20 cellular contexts compared by ENCODE assay signal in genomic region chr13:48414501-48414900, GRCh38. TPM values are rescaled to one million over a fixed set of nuclear protein-coding genes. Genes with fewer than 3 reads are reported as not detected.
DNase-seq lines count a peak whose midpoint lies in the region; ATAC-seq, FAIRE-seq and TF ChIP-seq lines count a peak whose summit lies in the region.
"Had no signal": no experiment of that assay in that cellular context is flagged by ENCODE, and none has a peak within 500 bp of the region (broad histone marks: within the 10 kb centered on the region; RNA-seq: fewer than 3 reads in every experiment).

No MANE protein-coding gene starts in this region.

- H3K9me3 Mint-ChIP-seq in CD4-positive, alpha-beta memory T cell = peaks cover 0 to 8% (median 0%) of the 10 kb centered on the region in 8 donors

- POLR2A ChIA-PET in CD4-positive, alpha-beta memory T cell (lab: Charles Lee; ENCODE audit: partially characterized antibody) = interaction anchor here (0.9 to 4.0 kb wide), 7 partner anchors 12 to 164 kb away, joined by 3 to 53 read pairs (median 19); partner anchors contain the start of gene RCBTB2
- POLR2A ChIA-PET in GM12878 (lab: Charles Lee) = interaction anchor here (1.2 kb wide), 1 partner anchor 14 kb away, joined by 3 read pairs; no protein-coding TSS in a partner anchor

- FAIRE-seq in A204.1 (lab: Jason Lieb, UNC) = peak; percentile 63
- FAIRE-seq in GM12878 (lab: Jason Lieb, UNC) = no peak
- no peak for FAIRE-seq in keratinocyte (lab: Jason Lieb, UNC)

- no peak for TF ChIP-seq POLR2A in GM12878 (IDR thresholded peaks at IDR 0.05; ENCODE audit: low read depth, low read length)

- intact Hi-C loops in CD4-positive, alpha-beta memory T cell (cut with micrococcal nuclease) = loop anchor here (5.0 kb wide), 1 partner anchor 33 kb away; no protein-coding TSS in a partner anchor
- intact Hi-C loops in GM12878 (cut with micrococcal nuclease; ENCODE audit: unreplicated experiment) = no loop called here

- dilution Hi-C loops in keratinocyte (cut with MboI; ENCODE audit: extremely low pct_ligation_motif_present, low sequenced_read_pairs) = no loop called here

- no peak for DNase-seq in CD4-positive, alpha-beta memory T cell
- DNase-seq in GM12878 (ENCODE audit: low read depth, low spot score) (no peak), keratinocyte (ENCODE audit: low read depth, low spot score) (no peak), SW 1271 (lab: John Stamatoyannopoulos, UW) (no peak), ecto neural progenitor cell (ENCODE audit: low spot score) (no peak), NCI-H2227 treated with DMSO at 0.1 percent for 48 hours (lab: John Stamatoyannopoulos, UW) (no peak)
- DNase-seq: COR-L47, DMS 273 treated with DMSO at 0.1 percent for 48 hours, GF-D8, HCEC 1CT, NCI-H1694 treated with DMSO at 0.1 percent for 48 hours, NCI-H510A treated with DMSO at 0.1 percent for 48 hours, NCI-H774, OCI-M1, SHP77 treated with DMSO at 0.1 percent for 48 hours had no signal

- no peak for TF ChIP-seq CTCF in GM12878 (IDR thresholded peaks at IDR 0.05 in 2 of 3, conservative IDR thresholded peaks at IDR 0.05 in 1 of 3; ENCODE audit: control insufficient read depth in 2 of 3, extremely low read depth in 1 of 3, insufficient read depth in 1 of 3, low read depth in 3 of 3, low read length in 3 of 3)
- no peak for TF ChIP-seq CTCF in keratinocyte (optimal IDR thresholded peaks at IDR 0.05 in 1 of 3, IDR thresholded peaks at IDR 0.05 in 1 of 3, conservative IDR thresholded peaks at IDR 0.05 in 1 of 3; ENCODE audit: extremely low read depth in 1 of 3, insufficient read depth in 2 of 3, low read length in 3 of 3)

- H3K27me3 ChIP-seq in CD4-positive, alpha-beta memory T cell (ENCODE audit: insufficient read depth, low read length) = no peaks in the 10 kb centered on the region
- no peaks in the 10 kb centered on the region for H3K27me3 ChIP-seq in GM12878 (replicated peaks in 1 of 2; ENCODE audit: control insufficient read depth in 2 of 2, insufficient read depth in 2 of 2, low read length in 1 of 2)
- no peaks in the 10 kb centered on the region for H3K27me3 ChIP-seq in keratinocyte (ENCODE audit: control insufficient read depth, extremely low read depth, insufficient read depth, low read length)
- H3K27me3 ChIP-seq: BLaER1 treated with 17β-estradiol and CSF1 and Interleukin-3, amounts not matched to agents 10 nM and 100 nM had no signal

- no peaks in the 10 kb centered on the region for H3K9me1 ChIP-seq in keratinocyte (ENCODE audit: control insufficient read depth, extremely low read depth, insufficient read depth, low read length)

- CTCF ChIA-PET in CD4-positive, alpha-beta memory T cell (lab: Charles Lee; ENCODE audit: partially characterized antibody) = interaction anchor here (1.9 to 2.0 kb wide), 2 partner anchors 91 to 166 kb away, joined by 6 to 9 read pairs; no protein-coding TSS in a partner anchor
- CTCF ChIA-PET in GM12878 (lab: Yijun Ruan, JAX) = no interaction called here

- H2AFZ ChIP-seq in GM12878 (ENCODE audit: control insufficient read depth, low read depth, low read length) (no peak overlapping the region), keratinocyte (ENCODE audit: control insufficient read depth, low read length) (no peak overlapping the region)
- H2AFZ ChIP-seq: GM23338 had no signal

- RAD21 ChIA-PET in GM12878 (lab: Charles Lee; ENCODE audit: unreplicated experiment) = no interaction called here

- H3K4me3 Mint-ChIP-seq in CD4-positive, alpha-beta memory T cell = peak overlapping the region in 7 of 8 donors; percentile 43 to 73 (median 61)
- H3K4me3 Mint-ChIP-seq: GM23338 had no signal

- H3K27me3 Mint-ChIP-seq in CD4-positive, alpha-beta memory T cell = no peaks in the 10 kb centered on the region

- H3K27ac ChIP-seq in CD4-positive, alpha-beta memory T cell (ENCODE audit: low read depth, low read length) = no peak overlapping the region
- H3K27ac ChIP-seq in GM12878 (ENCODE audit: control insufficient read depth, insufficient read depth) (no peak overlapping the region), keratinocyte (ENCODE audit: control insufficient read depth, insufficient read depth, low read length) (no peak overlapping the region)

- H3K36me3 ChIP-seq in CD4-positive, alpha-beta memory T cell (ENCODE audit: insufficient read depth, low read length) = no peaks in the 10 kb centered on the region
- H3K36me3 ChIP-seq in GM12878 (ENCODE audit: control insufficient read depth in 2 of 2, insufficient read depth in 2 of 2, low read length in 1 of 2) (peaks cover 0 to 3% of the 10 kb centered on the region in 2 experiments; a peak in 2 of 4 replicates), keratinocyte (ENCODE audit: control insufficient read depth in 2 of 2, extremely low read depth in 1 of 2, insufficient read depth in 2 of 2, low read length in 2 of 2) (no peaks in the 10 kb centered on the region)

- no peak for TF ChIP-seq EP300 in GM12878 (IDR thresholded peaks at IDR 0.05; ENCODE audit: borderline replicate concordance in 1 of 2, control insufficient read depth in 1 of 2, low read depth in 2 of 2, low read length in 2 of 2)

- H4K20me1 ChIP-seq in GM12878 (ENCODE audit: control insufficient read depth, insufficient read depth) = no peaks in the 10 kb centered on the region
- H4K20me1 ChIP-seq in keratinocyte (ENCODE audit: control insufficient read depth, extremely low read depth, insufficient read depth, low read length) = no peaks in the 10 kb centered on the region

- peak overlapping the region; percentile 43; the same call in 1 of the 2 replicates for H3K4me2 ChIP-seq in GM12878 (ENCODE audit: control insufficient read depth, insufficient read depth)
- peak overlapping the region; percentile 54 for H3K4me2 ChIP-seq in keratinocyte (ENCODE audit: control insufficient read depth, extremely low read depth, insufficient read depth, low read depth, low read length)
- H3K4me2 ChIP-seq: GM23338 had no signal

- SMC1A ChIA-PET in GM12878 (lab: Charles Lee; ENCODE audit: uncharacterized antibody, unreplicated experiment) = interaction anchor here (0.6 kb wide), 1 partner anchor 165 kb away, joined by 3 read pairs; no protein-coding TSS in a partner anchor

- peak overlapping the region in 6 of 7 donors; percentile 19 to 79 (median 47) for H3K27ac Mint-ChIP-seq in CD4-positive, alpha-beta memory T cell
- H3K27ac Mint-ChIP-seq: GM23338 had no signal

- no TSS peak for BruUV-seq in GM12878 (replicated peaks; lab: Mats Ljungman, UMichigan)

- no peak for TF ChIP-seq RAD21 in GM12878 (IDR thresholded peaks at IDR 0.05; ENCODE audit: insufficient read depth, low read depth, low read length)

- ATAC-seq in GM12878 (no peak), HG02763 (IDR thresholded peaks at IDR 0.05; ENCODE audit: unreplicated experiment) (no peak)
- ATAC-seq: GM23338, SK-N-SH treated with all-trans-retinoic acid at 6 μM for 48 hours had no signal

- H3K9me3 ChIP-seq in CD4-positive, alpha-beta memory T cell (ENCODE audit: control insufficient read depth in 1 of 2, low read length in 2 of 2) = no peaks in the 10 kb centered on the region
- H3K9me3 ChIP-seq in GM12878 (replicated peaks; ENCODE audit: control insufficient read depth, insufficient read depth, low read length) (peaks cover 7% of the 10 kb centered on the region; the same call in 2 of the 3 replicates), keratinocyte (ENCODE audit: control insufficient read depth, low read depth, low read length) (no peaks in the 10 kb centered on the region)

- in situ Hi-C loops in GM12878 (cut with MboI) = no loop called here

- peaks cover 28 to 35% of the 10 kb centered on the region in 2 donors for H3K36me3 Mint-ChIP-seq in CD4-positive, alpha-beta memory T cell

- H3K4me1 Mint-ChIP-seq in CD4-positive, alpha-beta memory T cell = peaks cover 12 to 38% (median 27%) of the 10 kb centered on the region in 4 donors

- H3K4me3 ChIP-seq in CD4-positive, alpha-beta memory T cell (ENCODE audit: low read length in 2 of 2) = no peak overlapping the region
- H3K4me3 ChIP-seq in GM12878 (no peak overlapping the region), keratinocyte (ENCODE audit: control insufficient read depth in 2 of 3, extremely low read depth in 1 of 3, insufficient read depth in 2 of 3, low read depth in 1 of 3, low read length in 3 of 3) (no peak overlapping the region)
- H3K4me3 ChIP-seq: GM23338 had no signal

- H3K79me2 ChIP-seq in GM12878 (ENCODE audit: control insufficient read depth, insufficient read depth, low read length) (peaks cover 29% of the 10 kb centered on the region), keratinocyte (ENCODE audit: control insufficient read depth, insufficient read depth, low read length) (peaks cover 30% of the 10 kb centered on the region)

- peaks cover 36% of the 10 kb centered on the region for H3K4me1 ChIP-seq in CD4-positive, alpha-beta memory T cell (ENCODE audit: insufficient read depth, low read length)
- no peaks in the 10 kb centered on the region for H3K4me1 ChIP-seq in GM12878 (ENCODE audit: control insufficient read depth, insufficient read depth, low read length)
- H3K4me1 ChIP-seq in keratinocyte (ENCODE audit: control insufficient read depth, extremely low read depth, insufficient read depth, low read length) = peaks cover 4% of the 10 kb centered on the region

- no peak overlapping the region for H3K9ac ChIP-seq in GM12878 (ENCODE audit: control insufficient read depth, insufficient read depth, low read length)
- H3K9ac ChIP-seq in keratinocyte (ENCODE audit: control insufficient read depth, extremely low read depth, insufficient read depth, low read length) = no peak overlapping the region

RNA-seq across cellular contexts. Expression of gene LPAR6, which starts 1.6 kb away (rescaled TPM):
- total RNA-seq in CD4-positive, alpha-beta memory T cell = 10 to 100 TPM; 89.0 to 91.1 TPM
- polyA plus RNA-seq in CD4-positive, alpha-beta memory T cell = 100 to 1,000 TPM in 1 of 2 donors, 10 to 100 TPM in 1; 69.1 to 134 TPM
- 1.1 and 1.3 TPM in 2 replicates for total RNA-seq in GM12878 (2013; cell fraction: nucleolus; rRNA removed)
- 3.4 TPM in 2 replicates for total RNA-seq in GM12878 (2014; rRNA removed)
- total RNA-seq in GM12878 (2014; rRNA removed; fragmentation: Illumina TruSeq; extraction: Trizol) = 3.1 and 3.4 TPM in 2 replicates
- total RNA-seq in GM12878 (2021) = 2.2 TPM in 2 replicates
- 4.4 TPM for polyA plus RNA-seq in GM12878 (2011; ENCODE audit: low read depth)
- polyA plus RNA-seq in GM12878 (2011; rRNA removed) = 3.1 and 5.8 TPM in 2 replicates
- 0.84 and 0.94 TPM in 2 replicates for polyA plus RNA-seq in GM12878 (2011; cell fraction: cytosol; rRNA removed)
- polyA plus RNA-seq in GM12878 (2011; cell fraction: nucleus; rRNA removed) = 1.8 and 2.0 TPM in 2 replicates
- polyA plus RNA-seq in GM12878 (2012) = 7.4 and 14.4 TPM in 2 replicates
- 4.2 and 7.5 TPM in 2 replicates for polyA plus RNA-seq in GM12878 (2014; fragmentation: Illumina TruSeq; extraction: Trizol)
- polyA plus RNA-seq in GM12878 (2014; fragmentation: Nextera tagmentation; extraction: Ambion mirVana) = 1 to 10 TPM; 2.0 to 3.2 TPM
- 1.9 and 2.3 TPM in 2 replicates for polyA plus RNA-seq in GM12878 (2014; rRNA removed)
- 1 to 10 TPM; 1.4 to 2.6 TPM for polyA plus RNA-seq in GM12878 (2016; fragmentation: Nextera tagmentation; extraction: Ambion mirVana)
- 0.51 and 0.52 TPM in 2 replicates for polyA minus RNA-seq in GM12878 (2011; rRNA and poly(A)+ RNA removed)
- polyA minus RNA-seq in GM12878 (2011; cell fraction: cytosol; rRNA and poly(A)+ RNA removed) = not detected in 2 replicates
- polyA minus RNA-seq in GM12878 (2011; cell fraction: nucleus; rRNA and poly(A)+ RNA removed) = 1.1 TPM in 2 replicates
- polyA plus RNA-seq in keratinocyte = 6.1 to 20.0 TPM (median 19.2 TPM) in 3 replicates
- polyA plus RNA-seq in keratinocyte (2011; ENCODE audit: low read depth) = 26.4 TPM
- polyA plus RNA-seq in keratinocyte (2011; cell fraction: cytosol; rRNA removed) = 4.4 and 7.5 TPM in 2 replicates
- polyA plus RNA-seq in keratinocyte (2011; cell fraction: nucleus; rRNA removed) = 33.0 and 36.7 TPM in 2 replicates
- polyA plus RNA-seq in keratinocyte (2012; ENCODE audit: low replicate concordance) = 5.0 and 24.6 TPM in 2 replicates
- polyA minus RNA-seq in keratinocyte = 1.5 to 6.6 TPM (median 4.6 TPM) in 3 replicates
- polyA minus RNA-seq in keratinocyte (2011; cell fraction: cytosol; rRNA and poly(A)+ RNA removed) = 1.3 TPM
- 5.0 and 11.1 TPM in 2 replicates for polyA minus RNA-seq in keratinocyte (2011; cell fraction: nucleus; rRNA and poly(A)+ RNA removed)
